Comparison of ENCODE assay signal across 8 cellular contexts in genomic region chr15:40108061-40108854, GRCh38. TPM values are rescaled to one million over a fixed set of nuclear protein-coding genes. Genes with fewer than 3 reads are reported as not detected.
DNase-seq lines count a peak whose midpoint lies in the region; ATAC-seq and TF ChIP-seq lines count a peak whose summit lies in the region.

No MANE protein-coding gene starts in this region.

- peak overlapping the region; percentile 50 to 91 for H3K27ac ChIP-seq in ovary

- H3K4me3 ChIP-seq in GM06990 (replicated peaks; ENCODE audit: low read depth, low read length) (peak overlapping the region; percentile 84), ovary (peak overlapping the region; percentile 92)

- peak; percentile 60 for TF ChIP-seq POLR2A in ovary (IDR thresholded peaks at IDR 0.05)

- POLR2A ChIA-PET in activated CD8-positive, alpha-beta T cell treated with anti-CD3 and anti-CD28 coated beads, Interleukin-2, amount 10 ng/mL, durations not matched to agents 7 days and 5 days (lab: Charles Lee): interaction anchor here (0.9 to 3.9 kb wide), 7 partner anchors 10 to 72 kb away, joined by 3 to 32 read pairs (median 6); partner anchors contain the start of gene SRP14

- H3K36me3 Mint-ChIP-seq in activated CD8-positive, alpha-beta T cell treated with anti-CD3 and anti-CD28 coated beads, Interleukin-2, amount 10 ng/mL, durations not matched to agents 7 days and 5 days (ENCODE audit: low read depth): no peaks in the 10 kb centered on the region
- no peaks in the 10 kb centered on the region for H3K36me3 Mint-ChIP-seq in glutamatergic neuron (ENCODE audit: unreplicated experiment)

- peak; percentile 32 for DNase-seq in GM06990 (ENCODE audit: extremely low read depth, insufficient read length)
- no peak for DNase-seq in activated CD8-positive, alpha-beta T cell treated with anti-CD3 and anti-CD28 coated beads, Interleukin-2, amount 10 ng/mL, durations not matched to agents 7 days and 5 days
- DNase-seq in glutamatergic neuron: peak; percentile 38
- peak; percentile 82 to 86 (median 85) for DNase-seq in ovary
- no peak for DNase-seq in NCI-H2196 (lab: John Stamatoyannopoulos, UW; ENCODE audit: unreplicated experiment)

- WGBS in ovary, 3 donors: 0 to 1% (median 1%) methylated on average over 28 to 47 of the region's 47 CpGs

- no peaks in the 10 kb centered on the region for H3K9me3 Mint-ChIP-seq in activated CD8-positive, alpha-beta T cell treated with anti-CD3 and anti-CD28 coated beads, Interleukin-2, amount 10 ng/mL, durations not matched to agents 7 days and 5 days (ENCODE audit: insufficient read depth)
- peaks cover 6% of the 10 kb centered on the region for H3K9me3 Mint-ChIP-seq in glutamatergic neuron (ENCODE audit: unreplicated experiment)

- H3K27me3 ChIP-seq in GM06990 (replicated peaks; ENCODE audit: control insufficient read depth, insufficient read depth, low read length): no peaks in the 10 kb centered on the region
- H3K27me3 ChIP-seq in ovary: no peaks in the 10 kb centered on the region

- peaks cover 25% of the 10 kb centered on the region for H3K4me1 ChIP-seq in ovary (ENCODE audit: insufficient read depth)

- TF ChIP-seq EP300 in ovary (IDR thresholded peaks at IDR 0.05): no peak

- peak; percentile 8 for ATAC-seq in HG02884 (IDR thresholded peaks at IDR 0.05; ENCODE audit: unreplicated experiment)
- peak; percentile 10 for ATAC-seq in activated CD8-positive, alpha-beta T cell treated with anti-CD3 and anti-CD28 coated beads, Interleukin-2, amount 10 ng/mL, durations not matched to agents 7 days and 5 days
- ATAC-seq in HG02798 (IDR thresholded peaks at IDR 0.05; ENCODE audit: poor library complexity, unreplicated experiment): no peak
- no peak for ATAC-seq in GM19035 (IDR thresholded peaks at IDR 0.05; ENCODE audit: unreplicated experiment)

- no peaks in the 10 kb centered on the region for H3K9me3 ChIP-seq in ovary

- intact Hi-C loops in ovary (cut with DNase I): loop anchor here in 3 of 4 donors (2.0 to 10.0 kb wide), 6 partner anchors 36 to 237 kb away; partner anchors contain the start of gene CCDC9B (in 1 of the 3)

- peaks cover 2% of the 10 kb centered on the region; the same call in 1 of the 2 replicates for H3K36me3 ChIP-seq in GM06990 (ENCODE audit: control insufficient read depth, insufficient read depth, low read length)
- no peaks in the 10 kb centered on the region for H3K36me3 ChIP-seq in ovary

- peak overlapping the region; percentile 89 for H3K4me3 Mint-ChIP-seq in activated CD8-positive, alpha-beta T cell treated with anti-CD3 and anti-CD28 coated beads, Interleukin-2, amount 10 ng/mL, durations not matched to agents 7 days and 5 days
- peak overlapping the region; percentile 90 for H3K4me3 Mint-ChIP-seq in glutamatergic neuron (ENCODE audit: unreplicated experiment)

- peaks cover 14% of the 10 kb centered on the region for H3K27me3 Mint-ChIP-seq in activated CD8-positive, alpha-beta T cell treated with anti-CD3 and anti-CD28 coated beads, Interleukin-2, amount 10 ng/mL, durations not matched to agents 7 days and 5 days (ENCODE audit: low read depth)
- H3K27me3 Mint-ChIP-seq in glutamatergic neuron (ENCODE audit: unreplicated experiment): peaks cover 14% of the 10 kb centered on the region

- TF ChIP-seq CTCF in GM06990 (IDR thresholded peaks at IDR 0.05; ENCODE audit: insufficient read depth, low read length, poor library complexity, severe bottlenecking): no peak
- no peak for TF ChIP-seq CTCF in glutamatergic neuron (IDR thresholded peaks at IDR 0.05; ENCODE audit: partially characterized antibody, unreplicated experiment)
- TF ChIP-seq CTCF in ovary (IDR thresholded peaks at IDR 0.05): no peak

- peaks cover 61% of the 10 kb centered on the region for H3K4me1 Mint-ChIP-seq in activated CD8-positive, alpha-beta T cell treated with anti-CD3 and anti-CD28 coated beads, Interleukin-2, amount 10 ng/mL, durations not matched to agents 7 days and 5 days (ENCODE audit: low read depth)
- H3K4me1 Mint-ChIP-seq in glutamatergic neuron (ENCODE audit: low read depth, unreplicated experiment): peaks cover 17% of the 10 kb centered on the region

- CTCF ChIA-PET in activated CD8-positive, alpha-beta T cell treated with anti-CD3 and anti-CD28 coated beads, Interleukin-2, amount 10 ng/mL, durations not matched to agents 7 days and 5 days (lab: Charles Lee): interaction anchor here (0.8 to 27.7 kb wide), 10 partner anchors 2 to 199 kb away, joined by 3 to 387 read pairs (median 8); partner anchors contain the start of genes BMF and BUB1B

- peak overlapping the region; percentile 78 for H3K27ac Mint-ChIP-seq in activated CD8-positive, alpha-beta T cell treated with anti-CD3 and anti-CD28 coated beads, Interleukin-2, amount 10 ng/mL, durations not matched to agents 7 days and 5 days
- no peak overlapping the region for H3K27ac Mint-ChIP-seq in glutamatergic neuron (ENCODE audit: unreplicated experiment)

RNA-seq across cellular contexts. Expression of gene BMF, which starts 0.4 kb away (rescaled TPM):
- total RNA-seq in activated CD8-positive, alpha-beta T cell treated with anti-CD3 and anti-CD28 coated beads, Interleukin-2, amount 10 ng/mL, durations not matched to agents 7 days and 5 days: 1 to 10 TPM; 2.2 to 4.0 TPM
- total RNA-seq in glutamatergic neuron (ENCODE audit: unreplicated experiment) (11.3 TPM), ovary (10 to 100 TPM in 6 of 7 donors, 1 to 10 TPM in 1; 5.7 to 26.5 (median 20.3) TPM)
- polyA plus RNA-seq in ovary: 10 to 100 TPM; 12.7 to 14.3 TPM

RNA-seq across cellular contexts. Expression of gene BUB1B, which starts 52.6 kb away (rescaled TPM):
- total RNA-seq in activated CD8-positive, alpha-beta T cell treated with anti-CD3 and anti-CD28 coated beads, Interleukin-2, amount 10 ng/mL, durations not matched to agents 7 days and 5 days: 10 to 100 TPM; 91.9 to 94.9 TPM
- 16.5 TPM for total RNA-seq in glutamatergic neuron (ENCODE audit: unreplicated experiment)
- total RNA-seq in ovary: 1 to 10 TPM in 3 of 7 donors, under 1 TPM in 3, not detected in 1; 0.43 to 2.4 (median 1.1) TPM
- polyA plus RNA-seq in ovary: 1 to 10 TPM; 1.0 to 1.4 TPM

Comparison
In these comparisons a context has a peak if more than half of its experiments do, and no peak if none do; other contexts are left out.
1. DNase-seq: peak in GM06990 (single experiment), glutamatergic neuron (single experiment) and ovary (5 of 5); none in activated CD8-positive, alpha-beta T cell treated with anti-CD3 and anti-CD28 coated beads, Interleukin-2, amount 10 ng/mL, durations not matched to agents 7 days and 5 days (single experiment) and NCI-H2196 (single experiment).
2. ATAC-seq: peak in HG02884 (single experiment) and activated CD8-positive, alpha-beta T cell treated with anti-CD3 and anti-CD28 coated beads, Interleukin-2, amount 10 ng/mL, durations not matched to agents 7 days and 5 days (single experiment); none in HG02798 (single experiment) and GM19035 (single experiment).